In the genomic region with DNA sequence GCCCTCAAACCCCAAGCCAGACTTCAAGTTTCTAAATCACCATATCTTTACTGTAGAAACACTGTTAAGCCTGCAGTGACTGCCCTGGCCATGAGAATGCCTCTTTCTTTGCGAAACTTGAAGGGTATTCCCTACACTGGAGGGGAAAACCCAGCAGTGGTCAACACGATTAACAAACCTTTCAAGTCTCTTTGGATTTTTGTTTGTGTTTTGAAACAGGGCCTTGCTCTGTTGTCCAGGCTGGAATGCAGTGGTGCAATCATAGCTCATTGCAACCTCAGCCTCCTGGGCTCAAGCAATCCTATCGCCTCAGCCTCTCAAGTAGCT, we compare ENCODE assay signal across 12 cellular contexts. TPM values are rescaled to one million over a fixed set of nuclear protein-coding genes. Genes with fewer than 3 reads are reported as not detected.
DNase-seq lines count a peak whose midpoint lies in the region; ATAC-seq, FAIRE-seq and TF ChIP-seq lines count a peak whose summit lies in the region.
"Had no signal": no experiment of that assay in that cellular context is flagged by ENCODE, and none has a peak within 500 bp of the region (broad histone marks: within the 10 kb centered on the region; RNA-seq: fewer than 3 reads in every experiment).

No MANE protein-coding gene starts in this region.

- peaks cover 0 to 6% of the 10 kb centered on the region in 2 donors for H3K4me1 ChIP-seq in kidney (ENCODE audit: control insufficient read depth in 1 of 2, insufficient read depth in 1 of 2, low read depth in 1 of 2, low read length in 2 of 2)
- H3K4me1 ChIP-seq in pancreas: peaks cover 0 to 2% (median 0%) of the 10 kb centered on the region in 3 donors

- no peak for TF ChIP-seq POLR2A in GM18505 (IDR thresholded peaks at IDR 0.05; ENCODE audit: borderline replicate concordance, extremely low read depth, insufficient read depth, insufficient read length)

- no peak for TF ChIP-seq CTCF in kidney (IDR thresholded peaks at IDR 0.05; ENCODE audit: borderline replicate concordance, extremely low read depth, insufficient read depth)
- no peak for TF ChIP-seq CTCF in pancreas (IDR thresholded peaks at IDR 0.05)

- WGBS in pancreas, 2 donors: 63 to 70% methylated on average over 3 of the region's 3 CpGs

- no peaks in the 10 kb centered on the region for H3K27me3 ChIP-seq in pancreas

- no peak overlapping the region for H3K9ac ChIP-seq in kidney (ENCODE audit: low read length in 2 of 2)

- no peaks in the 10 kb centered on the region for H3K36me3 ChIP-seq in kidney (ENCODE audit: control insufficient read depth in 1 of 2, insufficient read depth in 2 of 2, low read length in 2 of 2)
- H3K36me3 ChIP-seq in pancreas: no peaks in the 10 kb centered on the region
- H3K36me3 ChIP-seq: WERI-Rb-1 had no signal

- H3K27ac ChIP-seq in kidney (ENCODE audit: low read depth in 2 of 2, low read length in 2 of 2): peak overlapping the region; percentile 60 to 89
- no peak overlapping the region for H3K27ac ChIP-seq in pancreas
- H3K27ac ChIP-seq: WERI-Rb-1 had no signal

- DNase-seq in kidney (no peak), T-helper 9 cell (no peak), pancreas (no peak), NCI-H524 treated with DMSO at 0.1 percent for 48 hours (lab: John Stamatoyannopoulos, UW) (no peak)
- DNase-seq in stimulated activated CD4-positive, alpha-beta T cell treated with anti-CD3 and anti-CD28 coated beads, Interleukin-2, amount 100 ng/mL, for 24 hours: no peak
- DNase-seq: CD4-positive, CD25-positive, alpha-beta regulatory T cell; WERI-Rb-1 had no signal

- FAIRE-seq in kidney (lab: Jason Lieb, UNC) (no peak), pancreas (lab: Jason Lieb, UNC) (no peak)
- FAIRE-seq: K562 had no signal

- ATAC-seq in GM18505 (IDR thresholded peaks at IDR 0.05; ENCODE audit: unreplicated experiment) (peak; percentile 56), GM21381 (IDR thresholded peaks at IDR 0.05; ENCODE audit: unreplicated experiment) (peak; percentile 71), HG03103 (IDR thresholded peaks at IDR 0.05; ENCODE audit: low read depth, unreplicated experiment) (peak; percentile 48), pancreas (no peak)
- ATAC-seq: activated naive CD4-positive, alpha-beta T cell treated with anti-CD3 and anti-CD28 coated beads, Interleukin-2, amount 50 U/mL, for 72 hours; K562 had no signal

- no peaks in the 10 kb centered on the region for H3K9me3 ChIP-seq in kidney (ENCODE audit: control insufficient read depth in 1 of 2, low read length in 2 of 2)
- no peaks in the 10 kb centered on the region for H3K9me3 ChIP-seq in pancreas

- intact Hi-C loops in kidney (cut with DNase I): no loop called here
- intact Hi-C loops in pancreas (cut with DNase I): no loop called here

- H3K4me3 ChIP-seq in kidney (ENCODE audit: low read length in 2 of 2): no peak overlapping the region
- no peak overlapping the region for H3K4me3 ChIP-seq in pancreas
- H3K4me3 ChIP-seq: K562 had no signal

RNA-seq across cellular contexts. Expression of a gene that starts 17.4 kb away (rescaled TPM):
- 59.0 TPM for total RNA-seq in kidney
- 115 TPM for polyA plus RNA-seq in kidney (ENCODE audit: insufficient read depth, low read depth, low replicate concordance)
- 10 to 100 TPM; 13.9 to 27.0 (median 20.9) TPM for total RNA-seq in pancreas
- polyA plus RNA-seq in pancreas: 10 to 100 TPM; 22.2 to 39.5 TPM

Comparison
In these comparisons a context has a peak if more than half of its experiments do, and no peak if none do; other contexts are left out.
1. ATAC-seq: peak in GM18505 (single experiment), GM21381 (single experiment) and HG03103 (single experiment); none in pancreas (0 of 4).
2. H3K27ac ChIP-seq: peak in kidney (2 of 2); none in pancreas (0 of 4).